In the genomic region with DNA sequence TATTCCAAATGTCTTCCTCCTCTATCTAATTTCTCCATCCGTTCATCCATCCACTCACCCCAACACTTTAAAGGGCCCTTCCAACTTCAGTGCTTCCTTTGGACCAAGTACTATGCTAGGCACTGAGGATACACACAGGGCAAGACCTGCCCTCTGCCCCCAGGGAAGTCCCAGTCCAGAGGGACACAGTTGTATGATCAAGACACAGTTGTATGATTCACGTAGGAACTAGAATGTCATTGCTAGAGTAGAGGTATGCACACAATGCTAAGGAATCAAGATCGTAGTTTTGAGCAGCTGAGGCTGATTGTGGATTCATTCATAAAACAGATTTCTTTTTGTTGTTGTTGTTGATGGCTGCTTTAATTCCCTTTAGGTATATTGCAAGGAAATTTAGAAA, we compare ENCODE assay signal across 2 cellular contexts.
TF ChIP-seq lines count a peak whose summit lies in the region.

No MANE protein-coding gene starts in this region.

TF ChIP-seq in HCT116, 20 proteins besides CTCF, POLR2A, EP300 and RAD21:
- no peak for TF ChIP-seq ZFX (IDR thresholded peaks at IDR 0.05)

TF ChIP-seq in WTC11, 78 proteins besides CTCF, POLR2A, EP300 and RAD21:
- no peak for TF ChIP-seq SOX15 (CRISPR knock-in tag; IDR thresholded peaks at IDR 0.05)
- TF ChIP-seq, protein P1, sequence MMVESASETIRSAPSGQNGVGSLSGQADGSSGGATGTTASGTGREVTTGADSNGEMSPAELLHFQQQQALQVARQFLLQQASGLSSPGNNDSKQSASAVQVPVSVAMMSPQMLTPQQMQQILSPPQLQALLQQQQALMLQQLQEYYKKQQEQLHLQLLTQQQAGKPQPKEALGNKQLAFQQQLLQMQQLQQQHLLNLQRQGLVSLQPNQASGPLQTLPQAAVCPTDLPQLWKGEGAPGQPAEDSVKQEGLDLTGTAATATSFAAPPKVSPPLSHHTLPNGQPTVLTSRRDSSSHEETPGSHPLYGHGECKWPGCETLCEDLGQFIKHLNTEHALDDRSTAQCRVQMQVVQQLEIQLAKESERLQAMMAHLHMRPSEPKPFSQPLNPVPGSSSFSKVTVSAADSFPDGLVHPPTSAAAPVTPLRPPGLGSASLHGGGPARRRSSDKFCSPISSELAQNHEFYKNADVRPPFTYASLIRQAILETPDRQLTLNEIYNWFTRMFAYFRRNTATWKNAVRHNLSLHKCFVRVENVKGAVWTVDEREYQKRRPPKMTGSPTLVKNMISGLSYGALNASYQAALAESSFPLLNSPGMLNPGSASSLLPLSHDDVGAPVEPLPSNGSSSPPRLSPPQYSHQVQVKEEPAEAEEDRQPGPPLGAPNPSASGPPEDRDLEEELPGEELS (CRISPR knock-in tag; IDR thresholded peaks at IDR 0.05): no peak
